1 cellular context compared by ENCODE assay signal in the genomic region with DNA sequence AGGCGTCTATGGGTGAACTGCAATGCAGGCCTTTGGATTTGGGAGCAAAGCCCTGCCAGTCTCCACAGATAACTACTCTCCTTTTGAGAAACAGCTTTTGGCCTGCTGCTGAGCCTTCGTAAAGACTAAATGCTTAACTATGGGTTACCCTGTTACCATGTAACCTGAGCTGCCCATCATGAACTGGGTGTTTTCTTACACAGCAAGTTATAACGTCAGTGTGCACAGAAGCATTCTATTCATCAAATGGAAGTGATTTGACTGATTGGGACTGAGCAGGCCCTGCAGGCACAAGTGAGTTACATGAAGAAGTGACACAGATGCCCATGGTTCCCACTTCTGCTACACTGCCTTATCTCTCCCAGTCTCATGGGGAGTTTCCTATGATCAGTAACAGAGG.
A peak's percentile ranks its signal among the peaks of the same experiment; 100 is the strongest.
TF ChIP-seq lines count a peak whose summit lies in the region.

No MANE protein-coding gene starts in this region.

TF ChIP-seq in HEK293, 187 proteins besides CTCF, POLR2A, EP300 and RAD21 (continued from another document):
- TF ChIP-seq ZNF2 (tag by site-specific recombination; IDR thresholded peaks at IDR 0.05) (no peak), ZNF629 (tag by site-specific recombination; IDR thresholded peaks at IDR 0.05) (peak; percentile 47), OSR2 (tag by site-specific recombination; IDR thresholded peaks at IDR 0.05) (peak; percentile 59), SP7 (tag by site-specific recombination; IDR thresholded peaks at IDR 0.05) (peak; percentile 81)
- TF ChIP-seq, protein P1, sequence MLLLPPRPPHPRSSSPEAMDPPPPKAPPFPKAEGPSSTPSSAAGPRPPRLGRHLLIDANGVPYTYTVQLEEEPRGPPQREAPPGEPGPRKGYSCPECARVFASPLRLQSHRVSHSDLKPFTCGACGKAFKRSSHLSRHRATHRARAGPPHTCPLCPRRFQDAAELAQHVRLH (tag by site-specific recombination; IDR thresholded peaks at IDR 0.05): 0 out of 2 replicates have a peak, but pooled peaks have one; percentile 18
